18 cellular contexts compared by ENCODE assay signal in genomic region chr13:112977525-112977924, GRCh38.
"Had no signal": no experiment of that assay in that cellular context is flagged by ENCODE, and none has a peak within 500 bp of the region (broad histone marks: within the 10 kb centered on the region; RNA-seq: fewer than 3 reads in every experiment).

No MANE protein-coding gene starts in this region.

- H3K36me3 ChIP-seq: neutrophil, pancreas, right lobe of liver, tibial nerve, upper lobe of left lung had no signal

- DNase-seq: central memory CD4-positive, alpha-beta T cell; dorsolateral prefrontal cortex; effector CD4-positive, alpha-beta T cell; head of caudate nucleus; hippocampal formation; left colon; natural killer cell; right lobe of liver; small intestine; stimulated activated CD4-positive, alpha-beta T cell treated with anti-CD3 and anti-CD28 coated beads, Interleukin-15, amount 100 ng/mL, for 24 hours; stimulated activated CD4-positive, alpha-beta T cell treated with anti-CD3 and anti-CD28 coated beads, Interleukin-2, amount 100 ng/mL, for 48 hours; stimulated activated naive B cell treated with anti-CD40 and anti-IgM and Interleukin-4, amounts not matched to agents 10 μg/mL and 1 μg/mL and 100 μg/mL, for 72 hours; testis; upper lobe of left lung had no signal

- ATAC-seq: left colon; natural killer cell; pancreas; right lobe of liver; stimulated activated naive B cell treated with anti-CD40 and anti-IgM and Interleukin-4, amounts not matched to agents 10 μg/mL and 1 μg/mL and 100 μg/mL, for 72 hours had no signal

- H3K27me3 ChIP-seq: pancreas, right lobe of liver, testis, upper lobe of left lung had no signal

- H3K27ac ChIP-seq: neutrophil, pancreas, right lobe of liver, testis had no signal

- H3K4me1 ChIP-seq: pancreas, right lobe of liver, testis, tibial nerve had no signal

- H3K4me3 ChIP-seq: dorsolateral prefrontal cortex, lung, pancreas, right lobe of liver, testis, tibial nerve, upper lobe of left lung had no signal

- H3K9me3 ChIP-seq: neutrophil, pancreas, right lobe of liver, testis, tibial nerve, upper lobe of left lung had no signal
